Comparison of ENCODE assay signal across 1 cellular context in the genomic region with DNA sequence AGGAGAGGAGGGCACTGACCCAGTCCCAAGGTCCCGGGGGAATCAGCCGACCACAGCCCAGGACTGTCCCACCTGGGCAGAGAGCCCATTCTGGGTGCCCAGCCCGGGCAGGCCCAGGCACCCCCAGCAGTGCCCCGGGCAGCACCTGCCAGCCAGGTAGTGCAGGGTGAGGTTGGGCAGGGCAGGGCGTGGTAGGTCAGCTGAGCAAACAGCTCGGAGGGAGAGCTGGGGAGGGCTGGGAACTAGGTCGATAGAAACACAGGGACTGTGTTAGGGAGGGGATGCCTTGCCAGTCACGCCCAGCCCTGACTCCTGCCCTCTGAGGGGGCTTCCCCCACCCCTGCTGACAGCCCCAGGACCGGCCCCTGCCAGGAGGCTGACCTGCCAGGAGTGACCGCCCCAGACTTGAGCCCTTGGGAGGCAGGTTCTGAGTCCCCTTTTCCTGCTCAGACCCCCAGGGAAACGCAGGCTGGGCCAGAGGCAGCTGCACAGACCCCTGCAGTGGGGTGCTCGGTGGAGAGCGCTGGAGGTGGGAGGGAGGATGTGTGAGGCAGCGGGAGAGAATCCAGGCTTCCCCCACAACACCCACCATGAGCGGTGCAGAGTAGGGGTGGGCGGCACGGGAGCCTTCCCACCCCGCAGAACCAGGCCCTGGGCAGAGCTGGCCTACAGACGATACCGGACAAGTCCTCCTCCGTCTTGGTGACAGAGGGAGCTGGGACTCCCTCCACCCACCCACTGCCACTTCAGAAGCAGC.
TF ChIP-seq lines count a peak whose summit lies in the region.

No MANE protein-coding gene starts in this region.

TF ChIP-seq in K562, 482 proteins besides CTCF, POLR2A, EP300 and RAD21:
- TF ChIP-seq TEAD4 (IDR thresholded peaks at IDR 0.05; ENCODE audit: low read length) (no peak), TEAD4 (CRISPR knock-in tag; IDR thresholded peaks at IDR 0.05; ENCODE audit: borderline replicate concordance) (no peak), OTX1 (CRISPR knock-in tag; IDR thresholded peaks at IDR 0.05) (no peak), U2AF1 (optimal IDR thresholded peaks at IDR 0.05; ENCODE audit: low read depth, low read length) (no peak), TGIF2 (CRISPR knock-in tag; IDR thresholded peaks at IDR 0.05) (no peak), HDAC6 (IDR thresholded peaks at IDR 0.05; ENCODE audit: low read depth, low read length) (no peak), SPI1 (IDR thresholded peaks at IDR 0.05; ENCODE audit: borderline replicate concordance, low read depth, low read length) (no peak), ZNF212 (CRISPR knock-in tag; IDR thresholded peaks at IDR 0.05) (no peak), NCOA4 (IDR thresholded peaks at IDR 0.05; ENCODE audit: partially characterized antibody) (no peak), ZNF165 (CRISPR knock-in tag; IDR thresholded peaks at IDR 0.05; ENCODE audit: borderline replicate concordance) (no peak), GATAD2B (IDR thresholded peaks at IDR 0.05; ENCODE audit: borderline replicate concordance) (no peak), MCM7 (IDR thresholded peaks at IDR 0.05) (no peak), EP400 (IDR thresholded peaks at IDR 0.05) (no peak), CHD1 (IDR thresholded peaks at IDR 0.05; ENCODE audit: low read length) (no peak), RBFOX2 (IDR thresholded peaks at IDR 0.05; ENCODE audit: low read depth, low read length) (no peak), TRIM25 (IDR thresholded peaks at IDR 0.05; ENCODE audit: borderline replicate concordance) (no peak), GTF2F1 (IDR thresholded peaks at IDR 0.05; ENCODE audit: low read depth, low read length) (no peak), CAMTA2 (CRISPR knock-in tag; conservative IDR thresholded peaks at IDR 0.05) (no peak), MAX (CRISPR knock-in tag; IDR thresholded peaks at IDR 0.05) (no peak), PTTG1 (tag; IDR thresholded peaks at IDR 0.05; ENCODE audit: low read depth) (no peak), CREM (IDR thresholded peaks at IDR 0.05; ENCODE audit: low read depth) (no peak)
